ENCODE assay signal across 22 cellular contexts in the genomic region with DNA sequence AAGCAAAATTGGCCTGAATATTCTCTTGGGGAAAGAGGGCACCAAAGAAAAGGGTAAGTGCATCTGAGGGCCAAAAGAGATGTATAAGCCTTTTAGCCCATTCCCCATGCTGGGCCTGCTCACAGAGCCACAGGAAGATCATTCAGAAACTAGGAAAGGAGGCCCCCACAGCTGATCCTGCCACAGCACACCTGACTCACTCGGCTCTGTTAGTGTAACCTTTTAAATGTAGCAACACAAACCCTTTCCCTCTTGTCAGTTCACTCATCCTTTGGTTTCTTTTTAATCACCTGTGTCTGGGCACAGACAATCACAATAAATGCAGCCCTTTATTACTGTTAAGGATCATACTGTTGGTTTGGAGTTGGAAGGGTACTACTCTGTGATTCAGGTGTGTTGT.
DNase-seq lines count a peak whose midpoint lies in the region; ATAC-seq, FAIRE-seq and TF ChIP-seq lines count a peak whose summit lies in the region.
"Had no signal": no experiment of that assay in that cellular context is flagged by ENCODE, and none has a peak within 500 bp of the region (broad histone marks: within the 10 kb centered on the region; RNA-seq: fewer than 3 reads in every experiment).

No MANE protein-coding gene starts in this region.

- peak overlapping the region; percentile 40 for H3K27ac Mint-ChIP-seq in activated T-cell treated with anti-CD3 and anti-CD28 coated beads, Interleukin-2, amount 50 U/mL, for 72 hours
- H3K27ac Mint-ChIP-seq in activated naive CD8-positive, alpha-beta T cell treated with anti-CD3 and anti-CD28 coated beads, Interleukin-2, amount 50 U/mL, for 24 hours: peak overlapping the region; percentile 25
- H3K27ac Mint-ChIP-seq in progenitor cell of endocrine pancreas (peak overlapping the region; percentile 38), type B pancreatic cell (no peak overlapping the region)
- H3K27ac Mint-ChIP-seq: H9 had no signal

- H3K9me3 Mint-ChIP-seq in activated T-cell treated with anti-CD3 and anti-CD28 coated beads, Interleukin-2, amount 50 U/mL, for 72 hours: no peaks in the 10 kb centered on the region
- H3K9me3 Mint-ChIP-seq in activated naive CD8-positive, alpha-beta T cell treated with anti-CD3 and anti-CD28 coated beads, Interleukin-2, amount 50 U/mL, for 24 hours: no peaks in the 10 kb centered on the region
- H3K9me3 Mint-ChIP-seq in progenitor cell of endocrine pancreas (ENCODE audit: low read depth): peaks cover 6% of the 10 kb centered on the region
- no peaks in the 10 kb centered on the region for H3K9me3 Mint-ChIP-seq in type B pancreatic cell
- H3K9me3 Mint-ChIP-seq: CD4-positive, alpha-beta memory T cell; H9 had no signal

- H3K4me1 Mint-ChIP-seq in activated T-cell treated with anti-CD3 and anti-CD28 coated beads, Interleukin-2, amount 50 U/mL, for 72 hours (ENCODE audit: low read depth): peaks cover 13% of the 10 kb centered on the region
- H3K4me1 Mint-ChIP-seq in activated naive CD8-positive, alpha-beta T cell treated with anti-CD3 and anti-CD28 coated beads, Interleukin-2, amount 50 U/mL, for 24 hours: peaks cover 12% of the 10 kb centered on the region
- H3K4me1 Mint-ChIP-seq in progenitor cell of endocrine pancreas (ENCODE audit: low read depth) (no peaks in the 10 kb centered on the region), type B pancreatic cell (ENCODE audit: unreplicated experiment) (no peaks in the 10 kb centered on the region)

- H3K27me3 Mint-ChIP-seq in activated T-cell treated with anti-CD3 and anti-CD28 coated beads, Interleukin-2, amount 50 U/mL, for 72 hours (ENCODE audit: low read depth): no peaks in the 10 kb centered on the region
- no peaks in the 10 kb centered on the region for H3K27me3 Mint-ChIP-seq in activated naive CD8-positive, alpha-beta T cell treated with anti-CD3 and anti-CD28 coated beads, Interleukin-2, amount 50 U/mL, for 24 hours
- H3K27me3 Mint-ChIP-seq in progenitor cell of endocrine pancreas (no peaks in the 10 kb centered on the region), type B pancreatic cell (no peaks in the 10 kb centered on the region)
- H3K27me3 Mint-ChIP-seq: CD4-positive, alpha-beta memory T cell had no signal

- no peak overlapping the region for H3K4me3 Mint-ChIP-seq in activated T-cell treated with anti-CD3 and anti-CD28 coated beads, Interleukin-2, amount 50 U/mL, for 72 hours
- no peak overlapping the region for H3K4me3 Mint-ChIP-seq in activated naive CD8-positive, alpha-beta T cell treated with anti-CD3 and anti-CD28 coated beads, Interleukin-2, amount 50 U/mL, for 24 hours
- H3K4me3 Mint-ChIP-seq in progenitor cell of endocrine pancreas (ENCODE audit: low read depth): no peak overlapping the region
- no peak overlapping the region for H3K4me3 Mint-ChIP-seq in type B pancreatic cell
- H3K4me3 Mint-ChIP-seq: CD4-positive, alpha-beta memory T cell; H9 had no signal

- peak; percentile 5 for FAIRE-seq in GM18507 (lab: Jason Lieb, UNC)
- FAIRE-seq: A549 had no signal

- ATAC-seq in activated T-cell treated with anti-CD3 and anti-CD28 coated beads, Interleukin-2, amount 50 U/mL, for 72 hours (replicated peaks in 1 of 2): peak; percentile 64 to 70
- peak; percentile 91 for ATAC-seq in activated naive CD8-positive, alpha-beta T cell treated with anti-CD3 and anti-CD28 coated beads, Interleukin-2, amount 50 U/mL, for 24 hours
- ATAC-seq in HG03342 (IDR thresholded peaks at IDR 0.05; ENCODE audit: unreplicated experiment): no peak
- ATAC-seq in HG03521 (IDR thresholded peaks at IDR 0.05; ENCODE audit: unreplicated experiment): no peak
- ATAC-seq: A549, left colon had no signal

- no peak for TF ChIP-seq CTCF in progenitor cell of endocrine pancreas (IDR thresholded peaks at IDR 0.05; ENCODE audit: unreplicated experiment)
- TF ChIP-seq CTCF in type B pancreatic cell (conservative IDR thresholded peaks at IDR 0.05): no peak

- H3K36me3 Mint-ChIP-seq in activated T-cell treated with anti-CD3 and anti-CD28 coated beads, Interleukin-2, amount 50 U/mL, for 72 hours (ENCODE audit: insufficient read depth in 2 of 2): peaks cover 0 to 4% of the 10 kb centered on the region in 2 donors
- peaks cover 11% of the 10 kb centered on the region for H3K36me3 Mint-ChIP-seq in activated naive CD8-positive, alpha-beta T cell treated with anti-CD3 and anti-CD28 coated beads, Interleukin-2, amount 50 U/mL, for 24 hours (ENCODE audit: low read depth)
- H3K36me3 Mint-ChIP-seq in progenitor cell of endocrine pancreas (ENCODE audit: insufficient read depth): peaks cover 13% of the 10 kb centered on the region
- H3K36me3 Mint-ChIP-seq in type B pancreatic cell: peaks cover 20% of the 10 kb centered on the region

- no peak for DNase-seq in activated T-cell treated with anti-CD3 and anti-CD28 coated beads, Interleukin-2, amount 50 U/mL, for 72 hours
- DNase-seq in activated T-cell treated with anti-CD3 and anti-CD28 coated beads, Interleukin-2, amount 50 U/mL, for 1 hour: no peak
- DNase-seq in GM18507 (ENCODE audit: extremely low spot score, insufficient read length, low read depth) (no peak), progenitor cell of endocrine pancreas (ENCODE audit: low spot score, unreplicated experiment) (no peak), type B pancreatic cell (ENCODE audit: extremely low spot score, unreplicated experiment) (no peak)
- DNase-seq in activated naive CD8-positive, alpha-beta T cell treated with anti-CD3 and anti-CD28 coated beads, Interleukin-2, amount 50 U/mL, for 24 hours: no peak
- DNase-seq: activated CD4-positive, CD25-positive, alpha-beta regulatory T cell treated with anti-CD3 and anti-CD28 coated beads, Interleukin-2, amount 50 U/mL, for 72 hours; activated CD8-positive, alpha-beta memory T cell treated with anti-CD3 and anti-CD28 coated beads for 24 hours; activated gamma-delta T cell treated with Interleukin-2 at 50 U/mL for 16 hours; CD4-positive, alpha-beta memory T cell; DMS 273 treated with DMSO at 0.1 percent for 48 hours; effector CD4-positive, alpha-beta T cell; H9; left colon; NCI-H1417 treated with DMSO at 0.1 percent for 48 hours; NCI-H2081; NCI-H2227 treated with DMSO at 0.1 percent for 48 hours; NCI-H526; NK-92 treated with Interleukin-12 subunit alpha and Interleukin-12 subunit beta, amount 100 ng/mL, for 24 hours had no signal

Comparison
In these comparisons a context has a peak if more than half of its experiments do, and no peak if none do; other contexts are left out.
1. ATAC-seq: peak in activated T-cell treated with anti-CD3 and anti-CD28 coated beads, Interleukin-2, amount 50 U/mL, for 72 hours (2 of 2) and activated naive CD8-positive, alpha-beta T cell treated with anti-CD3 and anti-CD28 coated beads, Interleukin-2, amount 50 U/mL, for 24 hours (single experiment); none in HG03342 (single experiment) and HG03521 (single experiment).